ENCODE assay signal across 1 cellular context in genomic region chr2:197548582-197548981, GRCh38.
TF ChIP-seq lines count a peak whose summit lies in the region.

No MANE protein-coding gene starts in this region.

TF ChIP-seq in HepG2, 621 proteins besides CTCF, POLR2A, EP300 and RAD21:
- TF ChIP-seq ARID5B (CRISPR knock-in tag; IDR thresholded peaks at IDR 0.05) = no peak
- TF ChIP-seq HIVEP1 (CRISPR knock-in tag; IDR thresholded peaks at IDR 0.05) = no peak
- no peak for TF ChIP-seq ZNF224 (CRISPR knock-in tag; IDR thresholded peaks at IDR 0.05)
- no peak for TF ChIP-seq PLRG1 (conservative IDR thresholded peaks at IDR 0.05)
- TF ChIP-seq ZNF136 (CRISPR knock-in tag; IDR thresholded peaks at IDR 0.05; ENCODE audit: low read depth) = no peak
- no peak for TF ChIP-seq RERE (CRISPR knock-in tag; IDR thresholded peaks at IDR 0.05; ENCODE audit: low read depth)
